3 cellular contexts compared by ENCODE assay signal in genomic region chr11:66440940-66441282, GRCh38. TPM values are rescaled to one million over a fixed set of nuclear protein-coding genes. Genes with fewer than 3 reads are reported as not detected.
"Had no signal": no experiment of that assay in that cellular context is flagged by ENCODE, and none has a peak within 500 bp of the region (broad histone marks: within the 10 kb centered on the region; RNA-seq: fewer than 3 reads in every experiment).

No MANE protein-coding gene starts in this region.

RNA-seq across cellular contexts. Expression of gene NPAS4, which starts 20.1 kb away (rescaled TPM):
- total RNA-seq: GM23248, H4, H7 had no signal
- polyA plus RNA-seq: GM23248 had no signal
